ENCODE assay signal across 8 cellular contexts in genomic region chr3:148077318-148077923, GRCh38.
A peak's percentile ranks its signal among the peaks of the same experiment; 100 is the strongest.
DNase-seq lines count a peak whose midpoint lies in the region; ATAC-seq and TF ChIP-seq lines count a peak whose summit lies in the region.

No MANE protein-coding gene starts in this region.

- H4K20me1 ChIP-seq in fibroblast of lung (ENCODE audit: control insufficient read depth, extremely low read depth, insufficient read depth, low read length): no peaks in the 10 kb centered on the region

- H3K27me3 ChIP-seq in fibroblast of lung (ENCODE audit: control insufficient read depth, insufficient read depth, low read length) (no peaks in the 10 kb centered on the region), esophagus squamous epithelium (no peaks in the 10 kb centered on the region)

- H3K79me2 ChIP-seq in fibroblast of lung (ENCODE audit: control insufficient read depth, insufficient read depth, low read length): no peaks in the 10 kb centered on the region

- no peak overlapping the region for H3K4me2 ChIP-seq in fibroblast of lung (ENCODE audit: extremely low read depth, insufficient read depth, low read length)

- no peak overlapping the region for H3K27ac ChIP-seq in fibroblast of lung (ENCODE audit: insufficient read depth, low read length)
- no peak overlapping the region for H3K27ac ChIP-seq in esophagus squamous epithelium

- H3K9me3 ChIP-seq in fibroblast of lung (ENCODE audit: control insufficient read depth, insufficient read depth, low read depth, low read length): no peaks in the 10 kb centered on the region
- no peaks in the 10 kb centered on the region for H3K9me3 ChIP-seq in esophagus squamous epithelium

- whole genome bisulfite sequencing in esophagus squamous epithelium, 2 donors: 0 to 4% methylated on average over 1 of the region's 1 CpG

- H3K4me1 ChIP-seq in fibroblast of lung (ENCODE audit: control insufficient read depth, extremely low read depth, insufficient read depth, low read length) (no peaks in the 10 kb centered on the region), esophagus squamous epithelium (no peaks in the 10 kb centered on the region)

- no peak for TF ChIP-seq POLR2A in esophagus squamous epithelium (IDR thresholded peaks at IDR 0.05)

- ATAC-seq in GM19452 (IDR thresholded peaks at IDR 0.05; ENCODE audit: unreplicated experiment) (peak; percentile 48), GM19035 (IDR thresholded peaks at IDR 0.05; ENCODE audit: unreplicated experiment) (no peak), HG03571 (IDR thresholded peaks at IDR 0.05; ENCODE audit: unreplicated experiment) (no peak)

- H3K9ac ChIP-seq in fibroblast of lung (ENCODE audit: insufficient read depth, low read length): no peak overlapping the region

- no peak overlapping the region for H2AFZ ChIP-seq in fibroblast of lung (ENCODE audit: low read length)

- H3K36me3 ChIP-seq in fibroblast of lung (ENCODE audit: control insufficient read depth, insufficient read depth, low read length): no peaks in the 10 kb centered on the region
- no peaks in the 10 kb centered on the region for H3K36me3 ChIP-seq in esophagus squamous epithelium

- H3K4me3 ChIP-seq in fibroblast of lung (replicated peaks in 1 of 4; ENCODE audit: control extremely low read depth in 1 of 4, insufficient read depth in 1 of 4, low read depth in 3 of 4, low read length in 4 of 4): no peak overlapping the region
- H3K4me3 ChIP-seq in esophagus squamous epithelium: no peak overlapping the region

- peak in 1 of 2 donors; percentile 49 for TF ChIP-seq CTCF in fibroblast of lung (conservative IDR thresholded peaks at IDR 0.05 in 1 of 2, IDR thresholded peaks at IDR 0.05 in 1 of 2; ENCODE audit: low read depth in 1 of 2, low read length in 2 of 2)
- TF ChIP-seq CTCF in esophagus squamous epithelium (IDR thresholded peaks at IDR 0.05): peak in 2 of 6 experiments; percentile 43 to 44

- intact Hi-C loops in esophagus squamous epithelium (cut with DNase I): no loop called here

- DNase-seq in AML-193 (lab: John Stamatoyannopoulos, UW) (peak; percentile 17 to 24), NCI-H774 (lab: John Stamatoyannopoulos, UW) (peak; percentile 32), fibroblast of lung (ENCODE audit: low read depth in 2 of 2) (peak; percentile 16 to 53), esophagus squamous epithelium (lab: John Stamatoyannopoulos, UW) (no peak), GM19238 (ENCODE audit: insufficient read length, low spot score) (no peak)

Comparison
In these comparisons a context has a peak if more than half of its experiments do, and no peak if none do; other contexts are left out.
1. DNase-seq: peak in AML-193 (2 of 2), NCI-H774 (single experiment) and fibroblast of lung (2 of 2); none in esophagus squamous epithelium (single experiment) and GM19238 (single experiment).